In genomic region chr16:57446530-57447141, GRCh38 we compare ENCODE assay signal across 8 cellular contexts. TPM values are rescaled to one million over a fixed set of nuclear protein-coding genes. Genes with fewer than 3 reads are reported as not detected.
A peak's percentile ranks its signal among the peaks of the same experiment; 100 is the strongest.
DNase-seq lines count a peak whose midpoint lies in the region; ATAC-seq, FAIRE-seq and TF ChIP-seq lines count a peak whose summit lies in the region.

No MANE protein-coding gene starts in this region.

- H3K4me2 ChIP-seq in OCI-LY1 (ENCODE audit: low read length), result peak overlapping the region; percentile 93
- H3K4me2 ChIP-seq in GM12878 (ENCODE audit: control insufficient read depth, insufficient read depth), result peak overlapping the region; percentile 91

- in situ Hi-C loops in GM12878 (cut with MboI), result no loop called here

- H3K27me3 ChIP-seq in OCI-LY1 (ENCODE audit: insufficient read depth, low read length) (no peaks in the 10 kb centered on the region), GM12878 (replicated peaks in 1 of 2; ENCODE audit: control insufficient read depth in 2 of 2, insufficient read depth in 2 of 2, low read length in 1 of 2) (no peaks in the 10 kb centered on the region), iPS-20b (ENCODE audit: insufficient read depth, low read length) (no peaks in the 10 kb centered on the region), spleen (replicated peaks in 1 of 7) (no peaks in the 10 kb centered on the region)

- RAD21 ChIA-PET in GM12878 (lab: Charles Lee; ENCODE audit: unreplicated experiment), result interaction anchor here (0.7 to 2.2 kb wide), 11 partner anchors 10 to 149 kb away, joined by 3 to 9 read pairs (median 4); partner anchors contain the start of genes DOK4 and POLR2C

- TF ChIP-seq RAD21 in GM12878 (IDR thresholded peaks at IDR 0.05; ENCODE audit: insufficient read depth, low read depth, low read length), result no peak

- DNase-seq in GM12878 (ENCODE audit: low read depth, low spot score) (no peak), spleen (no peak), 8988T (no peak)

- no TSS peak for BruUV-seq in GM12878 (replicated peaks; lab: Mats Ljungman, UMichigan)

- TF ChIP-seq CTCF in C4-2B (conservative IDR thresholded peaks at IDR 0.05) (no peak), OCI-LY1 (IDR thresholded peaks at IDR 0.05; ENCODE audit: low read length) (no peak), GM12878 (IDR thresholded peaks at IDR 0.05 in 2 of 3, conservative IDR thresholded peaks at IDR 0.05 in 1 of 3; ENCODE audit: control insufficient read depth in 2 of 3, extremely low read depth in 1 of 3, insufficient read depth in 1 of 3, low read depth in 3 of 3, low read length in 3 of 3) (no peak), spleen (IDR thresholded peaks at IDR 0.05 in 8 of 11, conservative IDR thresholded peaks at IDR 0.05 in 3 of 11) (no peak)

- H4K20me1 ChIP-seq in OCI-LY1 (ENCODE audit: insufficient read depth, low read length), result no peaks in the 10 kb centered on the region
- H4K20me1 ChIP-seq in GM12878 (ENCODE audit: control insufficient read depth, insufficient read depth), result no peaks in the 10 kb centered on the region

- H3K9me3 ChIP-seq in OCI-LY1 (ENCODE audit: low read length) (0 out of 2 replicates have a peak, but pooled peaks cover under 1% of the 10 kb centered on the region), GM12878 (replicated peaks; ENCODE audit: control insufficient read depth, insufficient read depth, low read length) (peaks cover 2% of the 10 kb centered on the region; the same call in 2 of the 3 replicates), iPS-20b (ENCODE audit: insufficient read depth, low read depth, low read length) (no peaks in the 10 kb centered on the region; the same call in 1 of the 2 replicates), spleen (no peaks in the 10 kb centered on the region)

- WGBS in GM12878 (ENCODE audit: insufficient coverage, insufficient replicate concordance, low lambda C conversion rate, missing lambda C conversion rate), result 1% methylated on average over 22 of the region's 26 CpGs
- WGBS in spleen, 5 donors, result 3 to 6% (median 4%) methylated on average over 15 to 26 of the region's 26 CpGs

- intact Hi-C loops in GM12878 (cut with micrococcal nuclease; ENCODE audit: unreplicated experiment) (loop anchor here (10.0 kb wide), 1 partner anchor 678 kb away; the partner anchor contains the start of gene CFAP20), spleen (cut with DNase I; ENCODE audit: low total_unique reads) (no loop called here)

- H3K79me2 ChIP-seq in OCI-LY1 (ENCODE audit: insufficient read depth, low read length) (peaks cover 36% of the 10 kb centered on the region), GM12878 (ENCODE audit: control insufficient read depth, insufficient read depth, low read length) (peaks cover 40% of the 10 kb centered on the region)

- peak; percentile 42 for ATAC-seq in GM18909 (IDR thresholded peaks at IDR 0.05; ENCODE audit: poor library complexity, unreplicated experiment)
- ATAC-seq in HG03139 (IDR thresholded peaks at IDR 0.05; ENCODE audit: unreplicated experiment), result peak; percentile 16
- ATAC-seq in GM12878, result peak; percentile 64

- no peak for TF ChIP-seq EP300 in GM12878 (IDR thresholded peaks at IDR 0.05; ENCODE audit: borderline replicate concordance in 1 of 2, control insufficient read depth in 1 of 2, low read depth in 2 of 2, low read length in 2 of 2)

- no peak overlapping the region for H2AFZ ChIP-seq in OCI-LY1 (ENCODE audit: low read length)
- H2AFZ ChIP-seq in GM12878 (ENCODE audit: control insufficient read depth, low read depth, low read length), result peak overlapping the region; percentile 91

- H3K4me3 ChIP-seq in OCI-LY1 (ENCODE audit: low read depth, low read length, poor library complexity, severe bottlenecking) (peak overlapping the region; percentile 90), GM12878 (peak overlapping the region; percentile 97), iPS-20b (ENCODE audit: low read length) (peak overlapping the region; percentile 95), spleen (peak overlapping the region; percentile 71 to 97 (median 90))

- TF ChIP-seq POLR2A in GM12878 (IDR thresholded peaks at IDR 0.05; ENCODE audit: low read depth, low read length), result no peak
- TF ChIP-seq POLR2A in spleen (IDR thresholded peaks at IDR 0.05), result no peak

- H3K9me2 ChIP-seq in OCI-LY1 (ENCODE audit: low read depth, low read length), result no peaks in the 10 kb centered on the region

- CTCF ChIA-PET in GM12878 (lab: Yijun Ruan, JAX), result interaction anchor here (0.8 to 6.5 kb wide), 12 partner anchors 10 to 363 kb away, joined by 3 to 42 read pairs (median 3); partner anchors contain the start of gene POLR2C

- peaks cover 20% of the 10 kb centered on the region for H3K36me3 ChIP-seq in OCI-LY1 (ENCODE audit: insufficient read depth, low read length)
- H3K36me3 ChIP-seq in GM12878 (ENCODE audit: control insufficient read depth in 2 of 2, insufficient read depth in 2 of 2, low read length in 1 of 2), result no peaks in the 10 kb centered on the region; a peak in 2 of 4 replicates
- peaks cover 11% of the 10 kb centered on the region for H3K36me3 ChIP-seq in iPS-20b (ENCODE audit: insufficient read depth, low read depth, low read length)
- H3K36me3 ChIP-seq in spleen, result peaks cover 0 to 16% (median 7%) of the 10 kb centered on the region in 6 donors

- SMC1A ChIA-PET in GM12878 (lab: Charles Lee; ENCODE audit: uncharacterized antibody, unreplicated experiment), result interaction anchor here (0.7 to 1.8 kb wide), 10 partner anchors 13 to 290 kb away, joined by 3 to 8 read pairs (median 4); partner anchors contain the start of genes ADGRG5 and DOK4

- POLR2A ChIA-PET in GM12878 (lab: Charles Lee), result interaction anchor here (0.6 to 2.0 kb wide), 14 partner anchors 8 to 261 kb away, joined by 3 to 14 read pairs (median 4); partner anchors contain the start of genes POLR2C, PSME3IP1 and RSPRY1

- no peaks in the 10 kb centered on the region for H3F3A ChIP-seq in OCI-LY1 (ENCODE audit: insufficient read depth, low read length)

- FAIRE-seq in GM12878 (lab: Jason Lieb, UNC), result no peak

- H3K27ac ChIP-seq in C4-2B, result peak overlapping the region; percentile 99
- H3K27ac ChIP-seq in OCI-LY1 (ENCODE audit: low read depth, low read length, poor library complexity, severe bottlenecking), result peak overlapping the region; percentile 28
- peak overlapping the region; percentile 88 for H3K27ac ChIP-seq in GM12878 (ENCODE audit: control insufficient read depth, insufficient read depth)
- H3K27ac ChIP-seq in iPS-20b (ENCODE audit: low read length), result no peak overlapping the region
- H3K27ac ChIP-seq in spleen, result peak overlapping the region; percentile 77 to 88 (median 86)

- peak overlapping the region; percentile 97 for H3K9ac ChIP-seq in OCI-LY1 (ENCODE audit: low read length)
- peak overlapping the region; percentile 98 for H3K9ac ChIP-seq in GM12878 (ENCODE audit: control insufficient read depth, insufficient read depth, low read length)
- peak overlapping the region; percentile 97 for H3K9ac ChIP-seq in iPS-20b (ENCODE audit: low read depth, low read length)

- peaks cover 23% of the 10 kb centered on the region for H3K4me1 ChIP-seq in OCI-LY1 (ENCODE audit: insufficient read depth, low read length, severe bottlenecking)
- H3K4me1 ChIP-seq in GM12878 (ENCODE audit: control insufficient read depth, insufficient read depth, low read length), result peaks cover 6% of the 10 kb centered on the region; the same call in 1 of the 2 replicates
- peaks cover 4% of the 10 kb centered on the region; the same call in 1 of the 2 replicates for H3K4me1 ChIP-seq in iPS-20b (ENCODE audit: insufficient read depth, low read length)
- H3K4me1 ChIP-seq in spleen, result peaks cover 15 to 50% (median 33%) of the 10 kb centered on the region in 6 donors

RNA-seq across cellular contexts. Expression of gene CIAPIN1, which starts 0.5 kb away (rescaled TPM):
- 39.4 and 45.1 TPM in 2 replicates for total RNA-seq in GM12878 (2013; cell fraction: nucleolus; rRNA removed)
- total RNA-seq in GM12878 (2014; rRNA removed) (54.3 and 55.0 TPM in 2 replicates), GM12878 (2014; rRNA removed; fragmentation: Illumina TruSeq; extraction: Trizol) (43.0 and 46.2 TPM in 2 replicates), GM12878 (2021) (51.4 and 53.3 TPM in 2 replicates), spleen (10 to 100 TPM; 21.4 to 39.8 (median 31.3) TPM)
- 24.8 TPM for polyA plus RNA-seq in GM12878 (2011; ENCODE audit: low read depth)
- polyA plus RNA-seq in GM12878 (2011; rRNA removed) (42.0 and 50.0 TPM in 2 replicates), GM12878 (2014; fragmentation: Illumina TruSeq; extraction: Trizol) (53.6 and 59.0 TPM in 2 replicates), GM12878 (2014; fragmentation: Nextera tagmentation; extraction: Ambion mirVana) (100 to 1,000 TPM; 118 to 150 TPM), GM12878 (2014; rRNA removed) (44.8 and 52.7 TPM in 2 replicates), GM12878 (2016; fragmentation: Nextera tagmentation; extraction: Ambion mirVana) (10 to 100 TPM; 90.9 to 92.2 TPM), spleen (10 to 100 TPM; 19.6 to 28.4 (median 22.1) TPM)
- polyA plus RNA-seq in GM12878 (2011; cell fraction: cytosol; rRNA removed), result 50.9 and 54.3 TPM in 2 replicates
- 33.6 and 36.6 TPM in 2 replicates for polyA plus RNA-seq in GM12878 (2011; cell fraction: nucleus; rRNA removed)
- polyA plus RNA-seq in GM12878 (2012), result 23.6 and 29.3 TPM in 2 replicates
- 34.0 and 37.7 TPM in 2 replicates for polyA minus RNA-seq in GM12878 (2011; rRNA and poly(A)+ RNA removed)
- 8.7 and 12.7 TPM in 2 replicates for polyA minus RNA-seq in GM12878 (2011; cell fraction: cytosol; rRNA and poly(A)+ RNA removed)
- polyA minus RNA-seq in GM12878 (2011; cell fraction: nucleus; rRNA and poly(A)+ RNA removed), result 12.8 and 15.7 TPM in 2 replicates

RNA-seq across cellular contexts. Expression of gene COQ9, which starts 0.6 kb away (rescaled TPM):
- total RNA-seq in GM12878 (2013; cell fraction: nucleolus; rRNA removed), result 53.1 and 55.9 TPM in 2 replicates
- total RNA-seq in GM12878 (2014; rRNA removed) (50.3 and 51.3 TPM in 2 replicates), GM12878 (2014; rRNA removed; fragmentation: Illumina TruSeq; extraction: Trizol) (40.1 and 43.0 TPM in 2 replicates), GM12878 (2021) (35.2 and 42.7 TPM in 2 replicates), spleen (10 to 100 TPM; 25.8 to 39.9 (median 29.6) TPM)
- polyA plus RNA-seq in GM12878 (2011; ENCODE audit: low read depth), result 26.5 TPM
- polyA plus RNA-seq in GM12878 (2011; rRNA removed) (52.6 and 64.7 TPM in 2 replicates), GM12878 (2014; fragmentation: Illumina TruSeq; extraction: Trizol) (55.9 and 56.5 TPM in 2 replicates), GM12878 (2014; fragmentation: Nextera tagmentation; extraction: Ambion mirVana) (10 to 100 TPM; 24.1 to 32.7 TPM), GM12878 (2014; rRNA removed) (48.9 and 57.9 TPM in 2 replicates), GM12878 (2016; fragmentation: Nextera tagmentation; extraction: Ambion mirVana) (10 to 100 TPM; 69.7 to 79.7 TPM), spleen (10 to 100 TPM; 32.2 to 34.9 (median 34.4) TPM)
- 71.8 TPM in 2 replicates for polyA plus RNA-seq in GM12878 (2011; cell fraction: cytosol; rRNA removed)
- polyA plus RNA-seq in GM12878 (2011; cell fraction: nucleus; rRNA removed), result 86.9 and 120 TPM in 2 replicates
- polyA plus RNA-seq in GM12878 (2012), result 26.2 and 31.8 TPM in 2 replicates
- polyA minus RNA-seq in GM12878 (2011; rRNA and poly(A)+ RNA removed), result 48.5 and 55.0 TPM in 2 replicates
- polyA minus RNA-seq in GM12878 (2011; cell fraction: cytosol; rRNA and poly(A)+ RNA removed), result 14.0 and 23.3 TPM in 2 replicates
- polyA minus RNA-seq in GM12878 (2011; cell fraction: nucleus; rRNA and poly(A)+ RNA removed), result 22.1 and 29.3 TPM in 2 replicates

RNA-seq across cellular contexts. Expression of gene POLR2C, which starts 15.8 kb away (rescaled TPM):
- total RNA-seq in GM12878 (2013; cell fraction: nucleolus; rRNA removed), result 42.8 and 61.6 TPM in 2 replicates
- 78.7 and 88.8 TPM in 2 replicates for total RNA-seq in GM12878 (2014; rRNA removed)
- total RNA-seq in GM12878 (2014; rRNA removed; fragmentation: Illumina TruSeq; extraction: Trizol), result 44.1 and 45.0 TPM in 2 replicates
- 45.0 and 46.5 TPM in 2 replicates for total RNA-seq in GM12878 (2021)
- 34.8 TPM for polyA plus RNA-seq in GM12878 (2011; ENCODE audit: low read depth)
- polyA plus RNA-seq in GM12878 (2011; rRNA removed), result 60.6 and 93.0 TPM in 2 replicates
- polyA plus RNA-seq in GM12878 (2011; cell fraction: cytosol; rRNA removed), result 102 and 130 TPM in 2 replicates
- polyA plus RNA-seq in GM12878 (2011; cell fraction: nucleus; rRNA removed), result 110 and 118 TPM in 2 replicates
- 46.6 and 54.1 TPM in 2 replicates for polyA plus RNA-seq in GM12878 (2012)
- 52.2 and 59.5 TPM in 2 replicates for polyA plus RNA-seq in GM12878 (2014; fragmentation: Illumina TruSeq; extraction: Trizol)
- polyA plus RNA-seq in GM12878 (2014; fragmentation: Nextera tagmentation; extraction: Ambion mirVana), result 10 to 100 TPM; 26.9 to 40.2 TPM
- 70.0 and 77.6 TPM in 2 replicates for polyA plus RNA-seq in GM12878 (2014; rRNA removed)
- 10 to 100 TPM; 56.6 to 59.0 TPM for polyA plus RNA-seq in GM12878 (2016; fragmentation: Nextera tagmentation; extraction: Ambion mirVana)
- 104 and 124 TPM in 2 replicates for polyA minus RNA-seq in GM12878 (2011; rRNA and poly(A)+ RNA removed)
- 28.5 and 32.4 TPM in 2 replicates for polyA minus RNA-seq in GM12878 (2011; cell fraction: cytosol; rRNA and poly(A)+ RNA removed)
- 46.9 and 65.8 TPM in 2 replicates for polyA minus RNA-seq in GM12878 (2011; cell fraction: nucleus; rRNA and poly(A)+ RNA removed)
- 10 to 100 TPM; 42.3 to 75.6 (median 52.7) TPM for total RNA-seq in spleen
- polyA plus RNA-seq in spleen, result 10 to 100 TPM; 23.2 to 42.7 (median 35.0) TPM

RNA-seq across cellular contexts. Expression of gene DOK4, which starts 39.7 kb away (rescaled TPM):
- 3.1 and 6.2 TPM in 2 replicates for total RNA-seq in GM12878 (2013; cell fraction: nucleolus; rRNA removed)
- 2.1 and 2.2 TPM in 2 replicates for total RNA-seq in GM12878 (2014; rRNA removed)
- 1.1 and 1.2 TPM in 2 replicates for total RNA-seq in GM12878 (2014; rRNA removed; fragmentation: Illumina TruSeq; extraction: Trizol)
- 2.9 and 3.0 TPM in 2 replicates for total RNA-seq in GM12878 (2021)
- polyA plus RNA-seq in GM12878 (2011; ENCODE audit: low read depth), result 2.1 TPM
- polyA plus RNA-seq in GM12878 (2011; rRNA removed), result 4.1 and 7.0 TPM in 2 replicates
- polyA plus RNA-seq in GM12878 (2011; cell fraction: cytosol; rRNA removed), result 9.7 and 11.2 TPM in 2 replicates
- 18.4 and 23.2 TPM in 2 replicates for polyA plus RNA-seq in GM12878 (2011; cell fraction: nucleus; rRNA removed)
- polyA plus RNA-seq in GM12878 (2012), result 3.5 and 3.6 TPM in 2 replicates
- polyA plus RNA-seq in GM12878 (2014; fragmentation: Illumina TruSeq; extraction: Trizol), result 0.60 and 1.6 TPM in 2 replicates
- under 1 TPM in 1 of 2 experiments, not detected in 1; 0.20 TPM for polyA plus RNA-seq in GM12878 (2014; fragmentation: Nextera tagmentation; extraction: Ambion mirVana)
- 2.4 and 2.9 TPM in 2 replicates for polyA plus RNA-seq in GM12878 (2014; rRNA removed)
- 1 to 10 TPM; 3.4 to 3.6 TPM for polyA plus RNA-seq in GM12878 (2016; fragmentation: Nextera tagmentation; extraction: Ambion mirVana)
- 2.9 and 5.9 TPM in 2 replicates for polyA minus RNA-seq in GM12878 (2011; rRNA and poly(A)+ RNA removed)
- 1.7 and 2.5 TPM in 2 replicates for polyA minus RNA-seq in GM12878 (2011; cell fraction: cytosol; rRNA and poly(A)+ RNA removed)
- 2.7 and 3.3 TPM in 2 replicates for polyA minus RNA-seq in GM12878 (2011; cell fraction: nucleus; rRNA and poly(A)+ RNA removed)
- total RNA-seq in spleen, result 10 to 100 TPM in 6 of 7 donors, 1 to 10 TPM in 1; 7.3 to 19.8 (median 16.1) TPM
- polyA plus RNA-seq in spleen, result 10 to 100 TPM in 1 of 3 donors, 1 to 10 TPM in 2; 4.1 to 10.0 (median 5.5) TPM

RNA-seq across cellular contexts. Expression of gene CCL17, which starts 42.1 kb away (rescaled TPM):
- not detected in 2 replicates for total RNA-seq in GM12878 (2013; cell fraction: nucleolus; rRNA removed)
- total RNA-seq in GM12878 (2014; rRNA removed) (66.1 and 72.0 TPM in 2 replicates), GM12878 (2014; rRNA removed; fragmentation: Illumina TruSeq; extraction: Trizol) (54.8 and 54.9 TPM in 2 replicates), GM12878 (2021) (33.1 and 39.5 TPM in 2 replicates), spleen (1 to 10 TPM in 2 of 7 donors, under 1 TPM in 1, not detected in 4; 0.75 to 3.1 (median 1.2) TPM)
- 5.6 TPM for polyA plus RNA-seq in GM12878 (2011; ENCODE audit: low read depth)
- polyA plus RNA-seq in GM12878 (2011; rRNA removed) (0.92 and 1.2 TPM in 2 replicates), GM12878 (2014; fragmentation: Illumina TruSeq; extraction: Trizol) (26.2 and 55.9 TPM in 2 replicates), GM12878 (2014; fragmentation: Nextera tagmentation; extraction: Ambion mirVana) (10 to 100 TPM; 26.4 to 31.2 TPM), GM12878 (2014; rRNA removed) (84.9 and 107 TPM in 2 replicates), GM12878 (2016; fragmentation: Nextera tagmentation; extraction: Ambion mirVana) (10 to 100 TPM; 28.3 to 35.2 TPM), spleen (1 to 10 TPM in 2 of 3 donors, under 1 TPM in 1; 0.29 to 4.0 (median 2.8) TPM)
- polyA plus RNA-seq in GM12878 (2011; cell fraction: cytosol; rRNA removed), result 2.1 and 2.4 TPM in 2 replicates
- polyA plus RNA-seq in GM12878 (2011; cell fraction: nucleus; rRNA removed), result 0.59 and 1.1 TPM in 2 replicates
- polyA plus RNA-seq in GM12878 (2012), result 7.4 and 18.5 TPM in 2 replicates
- polyA minus RNA-seq in GM12878 (2011; rRNA and poly(A)+ RNA removed), result not detected in 2 replicates
- not detected in 2 replicates for polyA minus RNA-seq in GM12878 (2011; cell fraction: cytosol; rRNA and poly(A)+ RNA removed)
- polyA minus RNA-seq in GM12878 (2011; cell fraction: nucleus; rRNA and poly(A)+ RNA removed), result not detected in 2 replicates
